In genomic region chr2:236001166-236001828, GRCh38 we compare ENCODE assay signal across 16 cellular contexts.
DNase-seq lines count a peak whose midpoint lies in the region; ATAC-seq, FAIRE-seq and TF ChIP-seq lines count a peak whose summit lies in the region.
"Had no signal": no experiment of that assay in that cellular context is flagged by ENCODE, and none has a peak within 500 bp of the region (broad histone marks: within the 10 kb centered on the region; RNA-seq: fewer than 3 reads in every experiment).

No MANE protein-coding gene starts in this region.

- no peak for TF ChIP-seq CTCF in GM23338 (conservative IDR thresholded peaks at IDR 0.05; ENCODE audit: low read depth in 2 of 2)
- no peak for TF ChIP-seq CTCF in right lobe of liver (IDR thresholded peaks at IDR 0.05)
- no peak for TF ChIP-seq CTCF in spleen (IDR thresholded peaks at IDR 0.05 in 8 of 11, conservative IDR thresholded peaks at IDR 0.05 in 3 of 11)
- TF ChIP-seq CTCF in MM.1S (IDR thresholded peaks at IDR 0.05; ENCODE audit: low read length), result no peak

- H4K20me1 ChIP-seq in GM23338 (replicated peaks; ENCODE audit: insufficient read depth), result peaks cover 6% of the 10 kb centered on the region; the same call in 1 of the 2 replicates
- H4K20me1 ChIP-seq in MM.1S (ENCODE audit: insufficient read depth, low read length), result no peaks in the 10 kb centered on the region

- H2AFZ ChIP-seq in GM23338 (no peak overlapping the region), MM.1S (ENCODE audit: low read length) (no peak overlapping the region)

- H3K9ac ChIP-seq in MM.1S (ENCODE audit: low read length), result no peak overlapping the region

- no peak for ATAC-seq in GM23338
- ATAC-seq in right lobe of liver, result peak; percentile 54 to 76 (median 66)
- ATAC-seq: CD8-positive, alpha-beta T cell had no signal

- H3F3A ChIP-seq in GM23338 (replicated peaks; ENCODE audit: low read depth), result no peaks in the 10 kb centered on the region
- H3F3A ChIP-seq in MM.1S (ENCODE audit: insufficient read depth, low read length), result no peaks in the 10 kb centered on the region

- 73% methylated on average over 10 of the region's 20 CpGs for WGBS in right lobe of liver (ENCODE audit: insufficient coverage, low coverage, low lambda C conversion rate, missing lambda C conversion rate)
- WGBS in spleen, 5 donors, result 58 to 76% (median 68%) methylated on average over 19 to 20 of the region's 20 CpGs

- H3K9me2 ChIP-seq in GM23338 (ENCODE audit: insufficient read depth), result peaks cover 20% of the 10 kb centered on the region
- no peaks in the 10 kb centered on the region for H3K9me2 ChIP-seq in MM.1S (replicated peaks; ENCODE audit: insufficient read depth, low read length)

- no peak overlapping the region for H3K4me3 Mint-ChIP-seq in GM23338
- H3K4me3 Mint-ChIP-seq: CD8-positive, alpha-beta T cell; HFFc6 had no signal

- H3K36me3 Mint-ChIP-seq in GM23338 (ENCODE audit: low read depth), result peaks cover 12% of the 10 kb centered on the region
- H3K36me3 Mint-ChIP-seq: CD8-positive, alpha-beta T cell had no signal

- no peak for DNase-seq in GM23338 (ENCODE audit: low spot score)
- peak; percentile 86 for DNase-seq in dermis blood vessel endothelial cell
- DNase-seq in right lobe of liver, result no peak
- peak; percentile 78 for DNase-seq in spleen
- DNase-seq in NCI-H774 (lab: John Stamatoyannopoulos, UW), result no peak
- no peak for DNase-seq in RCC 7860 (ENCODE audit: low spot score)
- DNase-seq in MM.1S, result no peak
- DNase-seq: ACHN; CD8-positive, alpha-beta T cell; HFFc6; Karpas-422; NCI-H187 treated with DMSO at 0.1 percent for 48 hours; NCI-H82; Peyer's patch; SHP77 treated with DMSO at 0.1 percent for 48 hours had no signal

- H3K27me3 ChIP-seq in GM23338 (ENCODE audit: insufficient read depth), result no peaks in the 10 kb centered on the region
- H3K27me3 ChIP-seq in right lobe of liver, result no peaks in the 10 kb centered on the region
- no peaks in the 10 kb centered on the region for H3K27me3 ChIP-seq in spleen (replicated peaks in 1 of 7)
- H3K27me3 ChIP-seq in MM.1S (replicated peaks; ENCODE audit: insufficient read depth, low read length), result no peaks in the 10 kb centered on the region
- H3K27me3 ChIP-seq: Peyer's patch had no signal

- H3K4me1 ChIP-seq in GM23338 (ENCODE audit: insufficient read depth) (peaks cover 2% of the 10 kb centered on the region; the same call in 1 of the 2 replicates), right lobe of liver (no peaks in the 10 kb centered on the region), spleen (peaks cover 0 to 11% (median 0%) of the 10 kb centered on the region in 6 donors), MM.1S (ENCODE audit: low read length) (no peaks in the 10 kb centered on the region)
- H3K4me1 ChIP-seq: Peyer's patch had no signal

- intact Hi-C loops in right lobe of liver (cut with DNase I) (no loop called here), spleen (cut with DNase I; ENCODE audit: low total_unique reads) (no loop called here)

- no peaks in the 10 kb centered on the region for H3K9me3 Mint-ChIP-seq in GM23338
- H3K9me3 Mint-ChIP-seq: CD8-positive, alpha-beta T cell; HFFc6 had no signal

- peaks cover 3% of the 10 kb centered on the region; the same call in 2 of the 3 replicates for H3K4me1 Mint-ChIP-seq in GM23338

- H3K79me2 ChIP-seq in GM23338 (replicated peaks; ENCODE audit: insufficient read depth), result no peaks in the 10 kb centered on the region
- H3K79me2 ChIP-seq in MM.1S (ENCODE audit: low read length), result peaks cover 10% of the 10 kb centered on the region; the same call in 1 of the 2 replicates

- peaks cover 2% of the 10 kb centered on the region for H3K27me3 Mint-ChIP-seq in GM23338 (ENCODE audit: insufficient read depth, low read depth, poor library complexity)

- no peaks in the 10 kb centered on the region for H3K9me3 ChIP-seq in right lobe of liver
- no peaks in the 10 kb centered on the region for H3K9me3 ChIP-seq in spleen
- H3K9me3 ChIP-seq in MM.1S (replicated peaks; ENCODE audit: insufficient read depth, low read length), result no peaks in the 10 kb centered on the region
- H3K9me3 ChIP-seq: Peyer's patch had no signal

- 0 out of 2 replicates have a peak overlapping the region, but pooled peaks have one; percentile 20 for H3K27ac Mint-ChIP-seq in GM23338
- H3K27ac Mint-ChIP-seq: CD8-positive, alpha-beta T cell; HFFc6 had no signal

- TF ChIP-seq POLR2A in right lobe of liver (IDR thresholded peaks at IDR 0.05) (no peak), spleen (IDR thresholded peaks at IDR 0.05) (no peak)

- H3K27ac ChIP-seq in GM23338 (ENCODE audit: low read depth) (no peak overlapping the region), right lobe of liver (peak overlapping the region in 1 of 3 donors; percentile 40), spleen (peak overlapping the region; percentile 42 to 83 (median 68)), MM.1S (ENCODE audit: low read length) (no peak overlapping the region)
- H3K27ac ChIP-seq: Peyer's patch had no signal

- FAIRE-seq in RCC 7860 (lab: Jason Lieb, UNC), result no peak
- FAIRE-seq: H1 had no signal

- H3K4me3 ChIP-seq in GM23338, result no peak overlapping the region
- no peak overlapping the region for H3K4me3 ChIP-seq in right lobe of liver
- H3K4me3 ChIP-seq in spleen, result peak overlapping the region in 1 of 8 donors; percentile 9
- no peak overlapping the region for H3K4me3 ChIP-seq in MM.1S (ENCODE audit: low read length)
- H3K4me3 ChIP-seq: Peyer's patch had no signal

- H3K4me2 ChIP-seq in GM23338 (no peak overlapping the region), MM.1S (ENCODE audit: low read depth, low read length) (no peak overlapping the region)

- H3K36me3 ChIP-seq in GM23338 (ENCODE audit: insufficient read depth) (no peaks in the 10 kb centered on the region), right lobe of liver (no peaks in the 10 kb centered on the region), spleen (no peaks in the 10 kb centered on the region), MM.1S (replicated peaks; ENCODE audit: insufficient read depth, low read length) (no peaks in the 10 kb centered on the region)

TF ChIP-seq in GM23338, 12 proteins besides CTCF, POLR2A, EP300 and RAD21:
- no peak for TF ChIP-seq EZH2 (IDR thresholded peaks at IDR 0.05; ENCODE audit: low read depth, unreplicated experiment)
- no peak for TF ChIP-seq REST (IDR thresholded peaks at IDR 0.05; ENCODE audit: unreplicated experiment)
- no peak for TF ChIP-seq ZNF331 (CRISPR knock-in tag; IDR thresholded peaks at IDR 0.05; ENCODE audit: low read depth)
- TF ChIP-seq CREB1 (CRISPR knock-in tag; IDR thresholded peaks at IDR 0.05; ENCODE audit: low read depth), result no peak
- TF ChIP-seq, protein P1, sequence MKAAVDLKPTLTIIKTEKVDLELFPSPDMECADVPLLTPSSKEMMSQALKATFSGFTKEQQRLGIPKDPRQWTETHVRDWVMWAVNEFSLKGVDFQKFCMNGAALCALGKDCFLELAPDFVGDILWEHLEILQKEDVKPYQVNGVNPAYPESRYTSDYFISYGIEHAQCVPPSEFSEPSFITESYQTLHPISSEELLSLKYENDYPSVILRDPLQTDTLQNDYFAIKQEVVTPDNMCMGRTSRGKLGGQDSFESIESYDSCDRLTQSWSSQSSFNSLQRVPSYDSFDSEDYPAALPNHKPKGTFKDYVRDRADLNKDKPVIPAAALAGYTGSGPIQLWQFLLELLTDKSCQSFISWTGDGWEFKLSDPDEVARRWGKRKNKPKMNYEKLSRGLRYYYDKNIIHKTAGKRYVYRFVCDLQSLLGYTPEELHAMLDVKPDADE (IDR thresholded peaks at IDR 0.05), result no peak
- TF ChIP-seq ZNF114 (CRISPR knock-in tag; IDR thresholded peaks at IDR 0.05), result no peak
- TF ChIP-seq STAT1 (IDR thresholded peaks at IDR 0.05; ENCODE audit: unreplicated experiment), result no peak
- TF ChIP-seq POLR2AphosphoS5 (IDR thresholded peaks at IDR 0.05; ENCODE audit: low read depth), result no peak
- TF ChIP-seq NANOG (IDR thresholded peaks at IDR 0.05; ENCODE audit: borderline replicate concordance), result no peak

Comparison
In these comparisons a context has a peak if more than half of its experiments do, and no peak if none do; other contexts are left out.
1. DNase-seq: peak in dermis blood vessel endothelial cell (single experiment) and spleen (single experiment); none in GM23338 (single experiment), right lobe of liver (0 of 3), NCI-H774 (single experiment), RCC 7860 (single experiment) and MM.1S (single experiment).
2. H3K27ac ChIP-seq: peak in spleen (8 of 8); none in GM23338 (single experiment) and MM.1S (single experiment).